ENCODE assay signal across 20 cellular contexts in genomic region chr20:1793821-1794220, GRCh38.
DNase-seq lines count a peak whose midpoint lies in the region; ATAC-seq, FAIRE-seq and TF ChIP-seq lines count a peak whose summit lies in the region.
"Had no signal": no experiment of that assay in that cellular context is flagged by ENCODE, and none has a peak within 500 bp of the region (broad histone marks: within the 10 kb centered on the region; RNA-seq: fewer than 3 reads in every experiment).

No MANE protein-coding gene starts in this region.

- peaks cover 12% of the 10 kb centered on the region for H3K4me1 Mint-ChIP-seq in nephron progenitor cell
- H3K4me1 Mint-ChIP-seq: B cell had no signal

- H3K27me3 Mint-ChIP-seq in nephron progenitor cell (ENCODE audit: low read depth, poor library complexity): peaks cover 27% of the 10 kb centered on the region

- FAIRE-seq in HepG2 (lab: Jason Lieb, UNC): no peak
- no peak for FAIRE-seq in K562 (lab: Jason Lieb, UNC)
- FAIRE-seq: D721Med, G401.6, GM12891 had no signal

- intact Hi-C loops in HepG2 (cut with micrococcal nuclease; ENCODE audit: unreplicated experiment) (no loop called here), right lobe of liver (cut with DNase I) (no loop called here), K562 (cut with micrococcal nuclease) (no loop called here)

- H3K36me3 ChIP-seq in HepG2 (replicated peaks in 1 of 2; ENCODE audit: control insufficient read depth in 1 of 2, insufficient read depth in 2 of 2, low read length in 2 of 2): no peaks in the 10 kb centered on the region
- H3K36me3 ChIP-seq in right lobe of liver: no peaks in the 10 kb centered on the region
- H3K36me3 ChIP-seq in K562 (ENCODE audit: control insufficient read depth, insufficient read depth, low read length): no peaks in the 10 kb centered on the region
- H3K36me3 ChIP-seq: BLaER1 treated with 17β-estradiol and CSF1 and Interleukin-3, amounts not matched to agents 10 nM and 100 nM had no signal

- H3K36me3 Mint-ChIP-seq in nephron progenitor cell (ENCODE audit: low read depth): no peaks in the 10 kb centered on the region
- H3K36me3 Mint-ChIP-seq: CD8-positive, alpha-beta T cell had no signal

- TF ChIP-seq POLR2A in HepG2 (IDR thresholded peaks at IDR 0.05; ENCODE audit: insufficient read depth in 1 of 2, low read depth in 2 of 2, low read length in 2 of 2) (no peak), right lobe of liver (IDR thresholded peaks at IDR 0.05) (no peak), K562 (conservative IDR thresholded peaks at IDR 0.05) (no peak)

- no peak overlapping the region for H3K27ac Mint-ChIP-seq in nephron progenitor cell
- H3K27ac Mint-ChIP-seq: B cell; CD4-positive, alpha-beta T cell; CD8-positive, alpha-beta T cell had no signal

- H2AFZ ChIP-seq in HepG2 (ENCODE audit: low read length): no peak overlapping the region
- H2AFZ ChIP-seq in K562 (ENCODE audit: low read depth, low read length): no peak overlapping the region

- H3K27me3 ChIP-seq in HepG2 (ENCODE audit: control insufficient read depth in 1 of 2, insufficient read depth in 2 of 2, low read length in 2 of 2): no peaks in the 10 kb centered on the region
- no peaks in the 10 kb centered on the region for H3K27me3 ChIP-seq in right lobe of liver
- no peaks in the 10 kb centered on the region for H3K27me3 ChIP-seq in K562 (ENCODE audit: control insufficient read depth in 2 of 2, insufficient read depth in 2 of 2, low read length in 2 of 2)

- H3K9me3 Mint-ChIP-seq in nephron progenitor cell: peaks cover 3% of the 10 kb centered on the region
- H3K9me3 Mint-ChIP-seq: CD4-positive, alpha-beta T cell; CD8-positive, alpha-beta T cell had no signal

- H3K4me1 ChIP-seq in HepG2 (ENCODE audit: insufficient read depth, low read length) (peaks cover 10% of the 10 kb centered on the region; the same call in 1 of the 2 replicates), right lobe of liver (no peaks in the 10 kb centered on the region), K562 (replicated peaks in 1 of 2; ENCODE audit: control insufficient read depth in 2 of 2, insufficient read depth in 2 of 2, low read length in 2 of 2) (no peaks in the 10 kb centered on the region)
- H3K4me1 ChIP-seq: BLaER1 treated with 17β-estradiol and CSF1 and Interleukin-3, amounts not matched to agents 10 nM and 100 nM had no signal

- H3K79me2 ChIP-seq in HepG2 (ENCODE audit: insufficient read depth, low read length) (no peaks in the 10 kb centered on the region), K562 (ENCODE audit: control insufficient read depth, insufficient read depth, low read length) (no peaks in the 10 kb centered on the region)

- no peak for TF ChIP-seq CTCF in HepG2 (CRISPR knock-in tag; IDR thresholded peaks at IDR 0.05)
- no peak for TF ChIP-seq CTCF in right lobe of liver (IDR thresholded peaks at IDR 0.05)
- TF ChIP-seq CTCF in K562 (IDR thresholded peaks at IDR 0.05 in 2 of 3, conservative IDR thresholded peaks at IDR 0.05 in 1 of 3; ENCODE audit: insufficient read depth in 2 of 3, low read depth in 1 of 3, low read length in 3 of 3): no peak
- no peak for TF ChIP-seq CTCF in nephron progenitor cell (IDR thresholded peaks at IDR 0.05)

- TF ChIP-seq EP300 in HepG2 (IDR thresholded peaks at IDR 0.05; ENCODE audit: low read depth in 2 of 2, low read length in 2 of 2): no peak
- no peak for TF ChIP-seq EP300 in HepG2 (CRISPR knock-in tag; IDR thresholded peaks at IDR 0.05; ENCODE audit: borderline replicate concordance)
- no peak for TF ChIP-seq EP300 in K562 (IDR thresholded peaks at IDR 0.05; ENCODE audit: low read length)

- POLR2A ChIA-PET in HepG2 (lab: Yijun Ruan, JAX): no interaction called here
- POLR2A ChIA-PET in K562 (lab: Yijun Ruan, JAX): no interaction called here

- WGBS in HepG2 (ENCODE audit: low lambda C conversion rate): 76% methylated on average over 2 of the region's 2 CpGs
- WGBS in right lobe of liver (ENCODE audit: insufficient coverage, low coverage, low lambda C conversion rate, missing lambda C conversion rate): 95% methylated on average over 2 of the region's 2 CpGs
- WGBS in K562 (ENCODE audit: insufficient coverage, low coverage, missing lambda C conversion rate): 5% methylated on average over 2 of the region's 2 CpGs

- H3K9ac ChIP-seq in HepG2 (ENCODE audit: insufficient read depth, low read depth, low read length): no peak overlapping the region
- no peak overlapping the region for H3K9ac ChIP-seq in K562 (ENCODE audit: insufficient read depth in 1 of 2, low read depth in 2 of 2, low read length in 2 of 2)
- H3K9ac ChIP-seq: BLaER1 treated with 17β-estradiol and CSF1 and Interleukin-3, amounts not matched to agents 10 nM and 100 nM had no signal

- H3K27ac ChIP-seq in HepG2 (ENCODE audit: extremely low read length, insufficient read depth, low read length) (no peak overlapping the region), right lobe of liver (no peak overlapping the region), K562 (ENCODE audit: extremely low read depth, low read depth, low read length) (no peak overlapping the region)
- H3K27ac ChIP-seq: 22Rv1; A549; BLaER1 treated with 17β-estradiol and CSF1 and Interleukin-3, amounts not matched to agents 10 nM and 100 nM; C4-2B had no signal

- BruUV-seq in HepG2 (replicated peaks; lab: Mats Ljungman, UMichigan) (no TSS peak), K562 (replicated peaks; lab: Mats Ljungman, UMichigan) (no TSS peak)

- H3K4me3 Mint-ChIP-seq in nephron progenitor cell: no peak overlapping the region
- H3K4me3 Mint-ChIP-seq: B cell; CD4-positive, alpha-beta T cell; CD8-positive, alpha-beta T cell had no signal

- no peak overlapping the region for H3K4me2 ChIP-seq in HepG2 (ENCODE audit: low read depth, low read length)
- no peak overlapping the region for H3K4me2 ChIP-seq in K562 (ENCODE audit: insufficient read depth, low read length)
- H3K4me2 ChIP-seq: A549; BLaER1 treated with 17β-estradiol and CSF1 and Interleukin-3, amounts not matched to agents 10 nM and 100 nM had no signal

- CTCF ChIA-PET in HepG2 (lab: Yijun Ruan, JAX; ENCODE audit: low intra/inter-chr PET ratio, low total read pairs): no interaction called here
- CTCF ChIA-PET in K562 (lab: Yijun Ruan, JAX; ENCODE audit: low intra/inter-chr PET ratio): no interaction called here

- H3K9me1 ChIP-seq in K562 (ENCODE audit: control insufficient read depth, insufficient read depth, low read length): no peaks in the 10 kb centered on the region

- in situ Hi-C loops in HepG2 (cut with HindIII; ENCODE audit: extremely low pct_ligation_motif_present, low pct_unique_long_range_greater_than_20kb) (no loop called here), K562 (cut with MboI) (no loop called here)

- DNase-seq in HepG2 (ENCODE audit: low spot score) (no peak), right lobe of liver (no peak), K562 (ENCODE audit: extremely low read depth in 1 of 4, low spot score in 3 of 4) (no peak), nephron progenitor cell (no peak)
- DNase-seq: AML-193; Caco-2; Calu3; CD4-positive, alpha-beta T cell; CD8-positive, alpha-beta T cell; DMS79 treated with DMSO at 0.1 percent for 48 hours; GF-D8 had no signal

- H3K9me3 ChIP-seq in HepG2 (ENCODE audit: low read length) (no peaks in the 10 kb centered on the region), right lobe of liver (no peaks in the 10 kb centered on the region), K562 (replicated peaks; ENCODE audit: control insufficient read depth, insufficient read depth, low read depth, low read length) (no peaks in the 10 kb centered on the region)
- H3K9me3 ChIP-seq: A549, Caco-2 had no signal

- no peaks in the 10 kb centered on the region for H4K20me1 ChIP-seq in HepG2 (ENCODE audit: insufficient read depth, low read length)
- no peaks in the 10 kb centered on the region for H4K20me1 ChIP-seq in K562 (replicated peaks; ENCODE audit: control insufficient read depth, insufficient read depth, low read length)
- H4K20me1 ChIP-seq: BLaER1 treated with 17β-estradiol and CSF1 and Interleukin-3, amounts not matched to agents 10 nM and 100 nM had no signal

- H3K4me3 ChIP-seq in HepG2 (replicated peaks in 1 of 3; ENCODE audit: insufficient read depth in 1 of 3, low read depth in 2 of 3, low read length in 3 of 3) (no peak overlapping the region), right lobe of liver (no peak overlapping the region), K562 (no peak overlapping the region)
- H3K4me3 ChIP-seq: A549; BLaER1 treated with 17β-estradiol and CSF1 and Interleukin-3, amounts not matched to agents 10 nM and 100 nM had no signal

- no peak for TF ChIP-seq RAD21 in HepG2 (CRISPR knock-in tag; IDR thresholded peaks at IDR 0.05)
- no peak for TF ChIP-seq RAD21 in K562 (CRISPR knock-in tag; conservative IDR thresholded peaks at IDR 0.05 in 1 of 2, IDR thresholded peaks at IDR 0.05 in 1 of 2)

- ATAC-seq in HepG2: no peak
- ATAC-seq in right lobe of liver: no peak
- no peak for ATAC-seq in K562
- ATAC-seq in GM18861 (IDR thresholded peaks at IDR 0.05; ENCODE audit: unreplicated experiment): no peak
- ATAC-seq: A549; CD8-positive, alpha-beta T cell had no signal

TF ChIP-seq in HepG2, 621 proteins besides CTCF, POLR2A, EP300 and RAD21 (continues in another document):
- TF ChIP-seq, protein P1, sequence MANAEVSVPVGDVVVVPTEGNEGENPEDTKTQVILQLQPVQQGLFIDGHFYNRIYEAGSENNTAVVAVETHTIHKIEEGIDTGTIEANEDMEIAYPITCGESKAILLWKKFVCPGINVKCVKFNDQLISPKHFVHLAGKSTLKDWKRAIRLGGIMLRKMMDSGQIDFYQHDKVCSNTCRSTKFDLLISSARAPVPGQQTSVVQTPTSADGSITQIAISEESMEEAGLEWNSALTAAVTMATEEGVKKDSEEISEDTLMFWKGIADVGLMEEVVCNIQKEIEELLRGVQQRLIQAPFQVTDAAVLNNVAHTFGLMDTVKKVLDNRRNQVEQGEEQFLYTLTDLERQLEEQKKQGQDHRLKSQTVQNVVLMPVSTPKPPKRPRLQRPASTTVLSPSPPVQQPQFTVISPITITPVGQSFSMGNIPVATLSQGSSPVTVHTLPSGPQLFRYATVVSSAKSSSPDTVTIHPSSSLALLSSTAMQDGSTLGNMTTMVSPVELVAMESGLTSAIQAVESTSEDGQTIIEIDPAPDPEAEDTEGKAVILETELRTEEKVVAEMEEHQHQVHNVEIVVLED (CRISPR knock-in tag; IDR thresholded peaks at IDR 0.05; ENCODE audit: borderline replicate concordance): no peak

Comparison
In these comparisons a context has a peak if more than half of its experiments do, and no peak if none do; other contexts are left out.
1. Of the 241 proteins assayed by ChIP-seq in both HepG2 and K562: peak only in HepG2: CEBPB; only in K562: CEBPG; in both: none; in neither: 236; mixed calls (peak in some experiments, not most) for 3.